1 cellular context compared by ENCODE assay signal in the genomic region with DNA sequence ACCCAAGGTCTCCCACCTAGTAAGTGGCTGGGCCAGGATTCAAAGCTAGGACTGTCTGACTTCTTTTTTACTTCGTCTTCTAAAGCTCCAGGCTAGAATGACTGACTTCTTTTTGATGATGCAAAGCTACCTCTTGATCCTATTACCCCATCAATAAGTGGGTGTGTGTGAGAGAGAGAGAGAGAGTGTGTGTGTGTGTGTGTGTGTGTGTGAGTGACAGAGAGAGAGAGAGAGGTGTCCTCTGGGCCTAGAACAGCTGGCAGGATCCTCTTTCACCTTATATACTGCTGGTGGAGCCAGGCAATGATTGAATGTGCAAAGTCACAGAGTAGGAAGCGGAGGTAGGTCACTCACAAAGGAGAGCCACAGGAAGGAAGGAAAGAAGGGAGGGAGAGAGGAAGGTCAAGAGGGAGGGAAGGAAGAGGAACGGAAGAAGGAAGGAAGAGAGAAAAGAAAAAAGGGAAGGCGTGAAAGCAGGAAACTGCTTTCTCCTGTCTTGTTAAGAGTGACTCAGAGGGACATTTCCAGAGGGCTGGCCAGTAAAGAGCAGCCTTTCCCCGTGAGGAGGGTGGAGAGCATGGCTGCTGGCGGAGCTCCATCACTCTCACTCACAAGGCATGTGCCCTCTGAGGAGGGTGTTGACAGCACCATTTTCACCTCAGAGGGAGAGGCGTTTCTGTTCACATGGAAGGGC.
TF ChIP-seq lines count a peak whose summit lies in the region.

No MANE protein-coding gene starts in this region.

TF ChIP-seq in K562, 482 proteins besides CTCF, POLR2A, EP300 and RAD21 (continued from another document and continues in another):
- TF ChIP-seq ARID1B (IDR thresholded peaks at IDR 0.05) (peak; percentile 46; the same call in 1 of the 2 replicates), KAT7 (CRISPR knock-in tag; IDR thresholded peaks at IDR 0.05; ENCODE audit: borderline replicate concordance) (no peak), LCOR (CRISPR knock-in tag; IDR thresholded peaks at IDR 0.05) (no peak), LARP7 (IDR thresholded peaks at IDR 0.05) (0 out of 2 replicates have a peak, but pooled peaks have one; percentile 23), KDM4B (IDR thresholded peaks at IDR 0.05; ENCODE audit: borderline replicate concordance in 2 of 2, low read depth in 1 of 2) (no peak), RBM17 (IDR thresholded peaks at IDR 0.05; ENCODE audit: borderline replicate concordance, low read depth, low read length) (no peak), ERF (CRISPR knock-in tag; IDR thresholded peaks at IDR 0.05) (no peak), SPI1 (IDR thresholded peaks at IDR 0.05; ENCODE audit: borderline replicate concordance, low read depth, low read length) (peak; percentile 36; the same call in 1 of the 2 replicates), MXI1 (IDR thresholded peaks at IDR 0.05; ENCODE audit: low read depth, low read length) (no peak), RFX7 (CRISPR knock-in tag; IDR thresholded peaks at IDR 0.05) (no peak), SMARCB1 (IDR thresholded peaks at IDR 0.05; ENCODE audit: insufficient read length, low read depth) (no peak), DPF2 (IDR thresholded peaks at IDR 0.05) (peak; percentile 62), SRSF9 (IDR thresholded peaks at IDR 0.05; ENCODE audit: borderline replicate concordance, low read depth, low read length) (no peak), ZNF644 (tag; IDR thresholded peaks at IDR 0.05; ENCODE audit: low read depth) (no peak), ZKSCAN1 (IDR thresholded peaks at IDR 0.05; ENCODE audit: low read depth, low read length) (no peak), EGR1 (conservative IDR thresholded peaks at IDR 0.05) (peak; percentile 83), HDAC2 (IDR thresholded peaks at IDR 0.05) (no peak), RCOR1 (IDR thresholded peaks at IDR 0.05; ENCODE audit: borderline replicate concordance in 1 of 2, low read depth in 2 of 2, low read length in 2 of 2) (no peak), PHTF2 (CRISPR knock-in tag; IDR thresholded peaks at IDR 0.05) (no peak), ZNF384 (IDR thresholded peaks at IDR 0.05; ENCODE audit: low read depth, low read length) (no peak), FUS (optimal IDR thresholded peaks at IDR 0.05; ENCODE audit: low read depth, low read length) (no peak), KDM1A (IDR thresholded peaks at IDR 0.05) (0 out of 4 replicates have a peak, but pooled peaks have one; percentile 10 to 17), POLR2AphosphoS5 (IDR thresholded peaks at IDR 0.05; ENCODE audit: control insufficient read depth, insufficient read depth, low read depth, low read length) (no peak), SMC3 (conservative IDR thresholded peaks at IDR 0.05; ENCODE audit: insufficient read depth, low read depth, low read length) (no peak), IRF2 (CRISPR knock-in tag; IDR thresholded peaks at IDR 0.05) (no peak), ETV6 (IDR thresholded peaks at IDR 0.05; ENCODE audit: borderline replicate concordance in 1 of 2, low read depth in 2 of 2, low read length in 1 of 2) (peak; percentile 30 to 87; a peak in 2 of 4 replicates), ETV6 (CRISPR knock-in tag; IDR thresholded peaks at IDR 0.05; ENCODE audit: borderline replicate concordance) (no peak), JUND (IDR thresholded peaks at IDR 0.05; ENCODE audit: borderline replicate concordance, low read depth, low read length) (0 out of 2 replicates have a peak, but pooled peaks have one; percentile 5), JUND (tag; IDR thresholded peaks at IDR 0.05; ENCODE audit: borderline replicate concordance, low read depth, low read length) (no peak), MTA1 (IDR thresholded peaks at IDR 0.05; ENCODE audit: borderline replicate concordance) (peak; percentile 69; the same call in 1 of the 2 replicates), ZNF584 (CRISPR knock-in tag; IDR thresholded peaks at IDR 0.05; ENCODE audit: low read depth) (no peak), OTX1 (CRISPR knock-in tag; IDR thresholded peaks at IDR 0.05) (no peak), NR1H2 (CRISPR knock-in tag; IDR thresholded peaks at IDR 0.05) (no peak), MTA2 (IDR thresholded peaks at IDR 0.05; ENCODE audit: low read depth) (0 out of 2 replicates have a peak, but pooled peaks have one; percentile 23), ZFP36 (IDR thresholded peaks at IDR 0.05; ENCODE audit: low read depth, low read length, partially characterized antibody) (no peak)
- TF ChIP-seq, protein P1, sequence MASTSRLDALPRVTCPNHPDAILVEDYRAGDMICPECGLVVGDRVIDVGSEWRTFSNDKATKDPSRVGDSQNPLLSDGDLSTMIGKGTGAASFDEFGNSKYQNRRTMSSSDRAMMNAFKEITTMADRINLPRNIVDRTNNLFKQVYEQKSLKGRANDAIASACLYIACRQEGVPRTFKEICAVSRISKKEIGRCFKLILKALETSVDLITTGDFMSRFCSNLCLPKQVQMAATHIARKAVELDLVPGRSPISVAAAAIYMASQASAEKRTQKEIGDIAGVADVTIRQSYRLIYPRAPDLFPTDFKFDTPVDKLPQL (IDR thresholded peaks at IDR 0.05; ENCODE audit: extremely low read depth, insufficient read length), result no peak
- TF ChIP-seq, protein P2, sequence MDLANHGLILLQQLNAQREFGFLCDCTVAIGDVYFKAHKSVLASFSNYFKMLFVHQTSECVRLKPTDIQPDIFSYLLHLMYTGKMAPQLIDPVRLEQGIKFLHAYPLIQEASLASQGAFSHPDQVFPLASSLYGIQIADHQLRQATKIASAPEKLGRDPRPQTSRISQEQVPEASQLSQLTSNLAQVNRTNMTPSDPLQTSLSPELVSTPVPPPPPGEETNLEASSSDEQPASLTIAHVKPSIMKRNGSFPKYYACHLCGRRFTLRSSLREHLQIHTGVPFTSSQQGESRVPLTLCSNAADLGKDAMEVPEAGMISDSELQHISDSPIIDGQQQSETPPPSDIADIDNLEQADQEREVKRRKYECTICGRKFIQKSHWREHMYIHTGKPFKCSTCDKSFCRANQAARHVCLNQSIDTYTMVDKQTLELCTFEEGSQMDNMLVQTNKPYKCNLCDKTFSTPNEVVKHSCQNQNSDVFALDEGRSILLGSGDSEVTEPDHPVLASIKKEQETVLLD (IDR thresholded peaks at IDR 0.05), result peak; percentile 55; the same call in 1 of the 2 replicates
- TF ChIP-seq, protein P3, sequence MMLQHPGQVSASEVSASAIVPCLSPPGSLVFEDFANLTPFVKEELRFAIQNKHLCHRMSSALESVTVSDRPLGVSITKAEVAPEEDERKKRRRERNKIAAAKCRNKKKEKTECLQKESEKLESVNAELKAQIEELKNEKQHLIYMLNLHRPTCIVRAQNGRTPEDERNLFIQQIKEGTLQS (IDR thresholded peaks at IDR 0.05), result peak; percentile 31; the same call in 1 of the 2 replicates
- TF ChIP-seq, protein P3 (CRISPR knock-in tag; conservative IDR thresholded peaks at IDR 0.05), result no peak
- TF ChIP-seq, protein P4, sequence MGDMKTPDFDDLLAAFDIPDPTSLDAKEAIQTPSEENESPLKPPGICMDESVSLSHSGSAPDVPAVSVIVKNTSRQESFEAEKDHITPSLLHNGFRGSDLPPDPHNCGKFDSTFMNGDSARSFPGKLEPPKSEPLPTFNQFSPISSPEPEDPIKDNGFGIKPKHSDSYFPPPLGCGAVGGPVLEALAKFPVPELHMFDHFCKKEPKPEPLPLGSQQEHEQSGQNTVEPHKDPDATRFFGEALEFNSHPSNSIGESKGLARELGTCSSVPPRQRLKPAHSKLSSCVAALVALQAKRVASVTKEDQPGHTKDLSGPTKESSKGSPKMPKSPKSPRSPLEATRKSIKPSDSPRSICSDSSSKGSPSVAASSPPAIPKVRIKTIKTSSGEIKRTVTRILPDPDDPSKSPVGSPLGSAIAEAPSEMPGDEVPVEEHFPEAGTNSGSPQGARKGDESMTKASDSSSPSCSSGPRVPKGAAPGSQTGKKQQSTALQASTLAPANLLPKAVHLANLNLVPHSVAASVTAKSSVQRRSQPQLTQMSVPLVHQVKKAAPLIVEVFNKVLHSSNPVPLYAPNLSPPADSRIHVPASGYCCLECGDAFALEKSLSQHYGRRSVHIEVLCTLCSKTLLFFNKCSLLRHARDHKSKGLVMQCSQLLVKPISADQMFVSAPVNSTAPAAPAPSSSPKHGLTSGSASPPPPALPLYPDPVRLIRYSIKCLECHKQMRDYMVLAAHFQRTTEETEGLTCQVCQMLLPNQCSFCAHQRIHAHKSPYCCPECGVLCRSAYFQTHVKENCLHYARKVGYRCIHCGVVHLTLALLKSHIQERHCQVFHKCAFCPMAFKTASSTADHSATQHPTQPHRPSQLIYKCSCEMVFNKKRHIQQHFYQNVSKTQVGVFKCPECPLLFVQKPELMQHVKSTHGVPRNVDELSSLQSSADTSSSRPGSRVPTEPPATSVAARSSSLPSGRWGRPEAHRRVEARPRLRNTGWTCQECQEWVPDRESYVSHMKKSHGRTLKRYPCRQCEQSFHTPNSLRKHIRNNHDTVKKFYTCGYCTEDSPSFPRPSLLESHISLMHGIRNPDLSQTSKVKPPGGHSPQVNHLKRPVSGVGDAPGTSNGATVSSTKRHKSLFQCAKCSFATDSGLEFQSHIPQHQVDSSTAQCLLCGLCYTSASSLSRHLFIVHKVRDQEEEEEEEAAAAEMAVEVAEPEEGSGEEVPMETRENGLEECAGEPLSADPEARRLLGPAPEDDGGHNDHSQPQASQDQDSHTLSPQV (IDR thresholded peaks at IDR 0.05), result peak; percentile 19; the same call in 1 of the 2 replicates
- TF ChIP-seq, protein P5, sequence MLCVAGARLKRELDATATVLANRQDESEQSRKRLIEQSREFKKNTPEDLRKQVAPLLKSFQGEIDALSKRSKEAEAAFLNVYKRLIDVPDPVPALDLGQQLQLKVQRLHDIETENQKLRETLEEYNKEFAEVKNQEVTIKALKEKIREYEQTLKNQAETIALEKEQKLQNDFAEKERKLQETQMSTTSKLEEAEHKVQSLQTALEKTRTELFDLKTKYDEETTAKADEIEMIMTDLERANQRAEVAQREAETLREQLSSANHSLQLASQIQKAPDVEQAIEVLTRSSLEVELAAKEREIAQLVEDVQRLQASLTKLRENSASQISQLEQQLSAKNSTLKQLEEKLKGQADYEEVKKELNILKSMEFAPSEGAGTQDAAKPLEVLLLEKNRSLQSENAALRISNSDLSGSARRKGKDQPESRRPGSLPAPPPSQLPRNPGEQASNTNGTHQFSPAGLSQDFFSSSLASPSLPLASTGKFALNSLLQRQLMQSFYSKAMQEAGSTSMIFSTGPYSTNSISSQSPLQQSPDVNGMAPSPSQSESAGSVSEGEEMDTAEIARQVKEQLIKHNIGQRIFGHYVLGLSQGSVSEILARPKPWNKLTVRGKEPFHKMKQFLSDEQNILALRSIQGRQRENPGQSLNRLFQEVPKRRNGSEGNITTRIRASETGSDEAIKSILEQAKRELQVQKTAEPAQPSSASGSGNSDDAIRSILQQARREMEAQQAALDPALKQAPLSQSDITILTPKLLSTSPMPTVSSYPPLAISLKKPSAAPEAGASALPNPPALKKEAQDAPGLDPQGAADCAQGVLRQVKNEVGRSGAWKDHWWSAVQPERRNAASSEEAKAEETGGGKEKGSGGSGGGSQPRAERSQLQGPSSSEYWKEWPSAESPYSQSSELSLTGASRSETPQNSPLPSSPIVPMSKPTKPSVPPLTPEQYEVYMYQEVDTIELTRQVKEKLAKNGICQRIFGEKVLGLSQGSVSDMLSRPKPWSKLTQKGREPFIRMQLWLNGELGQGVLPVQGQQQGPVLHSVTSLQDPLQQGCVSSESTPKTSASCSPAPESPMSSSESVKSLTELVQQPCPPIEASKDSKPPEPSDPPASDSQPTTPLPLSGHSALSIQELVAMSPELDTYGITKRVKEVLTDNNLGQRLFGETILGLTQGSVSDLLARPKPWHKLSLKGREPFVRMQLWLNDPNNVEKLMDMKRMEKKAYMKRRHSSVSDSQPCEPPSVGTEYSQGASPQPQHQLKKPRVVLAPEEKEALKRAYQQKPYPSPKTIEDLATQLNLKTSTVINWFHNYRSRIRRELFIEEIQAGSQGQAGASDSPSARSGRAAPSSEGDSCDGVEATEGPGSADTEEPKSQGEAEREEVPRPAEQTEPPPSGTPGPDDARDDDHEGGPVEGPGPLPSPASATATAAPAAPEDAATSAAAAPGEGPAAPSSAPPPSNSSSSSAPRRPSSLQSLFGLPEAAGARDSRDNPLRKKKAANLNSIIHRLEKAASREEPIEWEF (CRISPR knock-in tag; IDR thresholded peaks at IDR 0.05), result no peak
- TF ChIP-seq, protein P6, sequence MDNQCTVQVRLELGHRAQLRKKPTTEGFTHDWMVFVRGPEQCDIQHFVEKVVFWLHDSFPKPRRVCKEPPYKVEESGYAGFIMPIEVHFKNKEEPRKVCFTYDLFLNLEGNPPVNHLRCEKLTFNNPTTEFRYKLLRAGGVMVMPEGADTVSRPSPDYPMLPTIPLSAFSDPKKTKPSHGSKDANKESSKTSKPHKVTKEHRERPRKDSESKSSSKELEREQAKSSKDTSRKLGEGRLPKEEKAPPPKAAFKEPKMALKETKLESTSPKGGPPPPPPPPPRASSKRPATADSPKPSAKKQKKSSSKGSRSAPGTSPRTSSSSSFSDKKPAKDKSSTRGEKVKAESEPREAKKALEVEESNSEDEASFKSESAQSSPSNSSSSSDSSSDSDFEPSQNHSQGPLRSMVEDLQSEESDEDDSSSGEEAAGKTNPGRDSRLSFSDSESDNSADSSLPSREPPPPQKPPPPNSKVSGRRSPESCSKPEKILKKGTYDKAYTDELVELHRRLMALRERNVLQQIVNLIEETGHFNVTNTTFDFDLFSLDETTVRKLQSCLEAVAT (IDR thresholded peaks at IDR 0.05), result peak; percentile 50 to 78; a peak in 3 of 4 replicates
- TF ChIP-seq, protein P7, sequence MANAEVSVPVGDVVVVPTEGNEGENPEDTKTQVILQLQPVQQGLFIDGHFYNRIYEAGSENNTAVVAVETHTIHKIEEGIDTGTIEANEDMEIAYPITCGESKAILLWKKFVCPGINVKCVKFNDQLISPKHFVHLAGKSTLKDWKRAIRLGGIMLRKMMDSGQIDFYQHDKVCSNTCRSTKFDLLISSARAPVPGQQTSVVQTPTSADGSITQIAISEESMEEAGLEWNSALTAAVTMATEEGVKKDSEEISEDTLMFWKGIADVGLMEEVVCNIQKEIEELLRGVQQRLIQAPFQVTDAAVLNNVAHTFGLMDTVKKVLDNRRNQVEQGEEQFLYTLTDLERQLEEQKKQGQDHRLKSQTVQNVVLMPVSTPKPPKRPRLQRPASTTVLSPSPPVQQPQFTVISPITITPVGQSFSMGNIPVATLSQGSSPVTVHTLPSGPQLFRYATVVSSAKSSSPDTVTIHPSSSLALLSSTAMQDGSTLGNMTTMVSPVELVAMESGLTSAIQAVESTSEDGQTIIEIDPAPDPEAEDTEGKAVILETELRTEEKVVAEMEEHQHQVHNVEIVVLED (CRISPR knock-in tag; IDR thresholded peaks at IDR 0.05), result no peak
- TF ChIP-seq, protein P8, sequence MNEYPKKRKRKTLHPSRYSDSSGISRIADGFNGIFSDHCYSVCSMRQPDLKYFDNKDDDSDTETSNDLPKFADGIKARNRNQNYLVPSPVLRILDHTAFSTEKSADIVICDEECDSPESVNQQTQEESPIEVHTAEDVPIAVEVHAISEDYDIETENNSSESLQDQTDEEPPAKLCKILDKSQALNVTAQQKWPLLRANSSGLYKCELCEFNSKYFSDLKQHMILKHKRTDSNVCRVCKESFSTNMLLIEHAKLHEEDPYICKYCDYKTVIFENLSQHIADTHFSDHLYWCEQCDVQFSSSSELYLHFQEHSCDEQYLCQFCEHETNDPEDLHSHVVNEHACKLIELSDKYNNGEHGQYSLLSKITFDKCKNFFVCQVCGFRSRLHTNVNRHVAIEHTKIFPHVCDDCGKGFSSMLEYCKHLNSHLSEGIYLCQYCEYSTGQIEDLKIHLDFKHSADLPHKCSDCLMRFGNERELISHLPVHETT (CRISPR knock-in tag; conservative IDR thresholded peaks at IDR 0.05 in 1 of 2, IDR thresholded peaks at IDR 0.05 in 1 of 2), result no peak
